ENCODE assay signal across 2 cellular contexts in genomic region chr15:63107895-63108546, GRCh38.
TF ChIP-seq lines count a peak whose summit lies in the region.

No MANE protein-coding gene starts in this region.

TF ChIP-seq in A549, 52 proteins besides CTCF, POLR2A, EP300 and RAD21 (continues in another document):
- TF ChIP-seq HOXB5 (CRISPR knock-in tag; IDR thresholded peaks at IDR 0.05) = peak; percentile 82; the same call in 1 of the 2 replicates
- TF ChIP-seq, protein P1, sequence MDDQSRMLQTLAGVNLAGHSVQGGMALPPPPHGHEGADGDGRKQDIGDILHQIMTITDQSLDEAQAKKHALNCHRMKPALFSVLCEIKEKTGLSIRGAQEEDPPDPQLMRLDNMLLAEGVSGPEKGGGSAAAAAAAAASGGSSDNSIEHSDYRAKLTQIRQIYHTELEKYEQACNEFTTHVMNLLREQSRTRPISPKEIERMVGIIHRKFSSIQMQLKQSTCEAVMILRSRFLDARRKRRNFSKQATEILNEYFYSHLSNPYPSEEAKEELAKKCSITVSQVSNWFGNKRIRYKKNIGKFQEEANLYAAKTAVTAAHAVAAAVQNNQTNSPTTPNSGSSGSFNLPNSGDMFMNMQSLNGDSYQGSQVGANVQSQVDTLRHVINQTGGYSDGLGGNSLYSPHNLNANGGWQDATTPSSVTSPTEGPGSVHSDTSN (IDR thresholded peaks at IDR 0.05) = peak; percentile 88
- TF ChIP-seq, protein P2, sequence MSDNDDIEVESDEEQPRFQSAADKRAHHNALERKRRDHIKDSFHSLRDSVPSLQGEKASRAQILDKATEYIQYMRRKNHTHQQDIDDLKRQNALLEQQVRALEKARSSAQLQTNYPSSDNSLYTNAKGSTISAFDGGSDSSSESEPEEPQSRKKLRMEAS (IDR thresholded peaks at IDR 0.05) = peak; percentile 91
- TF ChIP-seq HOXB13 (CRISPR knock-in tag; IDR thresholded peaks at IDR 0.05; ENCODE audit: low read depth) = peak; percentile 92; the same call in 1 of the 2 replicates
- no peak for TF ChIP-seq ZNF302 (CRISPR knock-in tag; IDR thresholded peaks at IDR 0.05)
- no peak for TF ChIP-seq POLR2AphosphoS2 (conservative IDR thresholded peaks at IDR 0.05; ENCODE audit: low read length)
- TF ChIP-seq TFCP2L1 (CRISPR knock-in tag; IDR thresholded peaks at IDR 0.05) = no peak
- TF ChIP-seq MAZ (IDR thresholded peaks at IDR 0.05; ENCODE audit: borderline replicate concordance, low read depth, low read length) = no peak
- no peak for TF ChIP-seq CHD4 (IDR thresholded peaks at IDR 0.05; ENCODE audit: borderline replicate concordance)
- TF ChIP-seq NFE2L2 (conservative IDR thresholded peaks at IDR 0.05; ENCODE audit: low read length) = no peak
- TF ChIP-seq EHMT2 (IDR thresholded peaks at IDR 0.05; ENCODE audit: low read depth) = no peak
- TF ChIP-seq ELK1 (IDR thresholded peaks at IDR 0.05; ENCODE audit: low read depth, low read length) = no peak
- TF ChIP-seq FOSL2 (IDR thresholded peaks at IDR 0.05) = peak; percentile 93
- peak; percentile 96 for TF ChIP-seq FOSL2 (CRISPR knock-in tag; IDR thresholded peaks at IDR 0.05)
- TF ChIP-seq FOSB (CRISPR knock-in tag; IDR thresholded peaks at IDR 0.05) = no peak
- TF ChIP-seq ATOH8 (CRISPR knock-in tag; IDR thresholded peaks at IDR 0.05; ENCODE audit: low read depth) = peak; percentile 74
- no peak for TF ChIP-seq CBX2 (IDR thresholded peaks at IDR 0.05; ENCODE audit: borderline replicate concordance, low read depth)
- TF ChIP-seq RARB (CRISPR knock-in tag; IDR thresholded peaks at IDR 0.05) = peak; percentile 94
- no peak for TF ChIP-seq RCOR1 (IDR thresholded peaks at IDR 0.05; ENCODE audit: low read depth, low read length)
- TF ChIP-seq NPAS2 (CRISPR knock-in tag; IDR thresholded peaks at IDR 0.05; ENCODE audit: borderline replicate concordance) = no peak
- TF ChIP-seq JUN (IDR thresholded peaks at IDR 0.05) = peak; percentile 99 to 100
- no peak for TF ChIP-seq KDM5A (IDR thresholded peaks at IDR 0.05)
- peak; percentile 99 for TF ChIP-seq BCL3 (IDR thresholded peaks at IDR 0.05)
- no peak for TF ChIP-seq CBX8 (IDR thresholded peaks at IDR 0.05)
- TF ChIP-seq, protein P3, sequence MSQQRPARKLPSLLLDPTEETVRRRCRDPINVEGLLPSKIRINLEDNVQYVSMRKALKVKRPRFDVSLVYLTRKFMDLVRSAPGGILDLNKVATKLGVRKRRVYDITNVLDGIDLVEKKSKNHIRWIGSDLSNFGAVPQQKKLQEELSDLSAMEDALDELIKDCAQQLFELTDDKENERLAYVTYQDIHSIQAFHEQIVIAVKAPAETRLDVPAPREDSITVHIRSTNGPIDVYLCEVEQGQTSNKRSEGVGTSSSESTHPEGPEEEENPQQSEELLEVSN (IDR thresholded peaks at IDR 0.05; ENCODE audit: borderline replicate concordance, low read depth) = no peak
- no peak for TF ChIP-seq HOXA7 (CRISPR knock-in tag; IDR thresholded peaks at IDR 0.05)
- no peak for TF ChIP-seq RNF2 (IDR thresholded peaks at IDR 0.05; ENCODE audit: borderline replicate concordance, low read depth)
- TF ChIP-seq JUNB (IDR thresholded peaks at IDR 0.05) = peak; percentile 98
- no peak for TF ChIP-seq BHLHE40 (IDR thresholded peaks at IDR 0.05; ENCODE audit: low read depth, low read length)
- TF ChIP-seq MAFK (IDR thresholded peaks at IDR 0.05; ENCODE audit: partially characterized antibody) = peak; percentile 8
- peak; percentile 99 for TF ChIP-seq GATA3 (IDR thresholded peaks at IDR 0.05; ENCODE audit: borderline replicate concordance)
- TF ChIP-seq HEYL (CRISPR knock-in tag; IDR thresholded peaks at IDR 0.05) = no peak
- TF ChIP-seq USF2 (IDR thresholded peaks at IDR 0.05) = no peak; the same call in 1 of the 2 replicates
- TF ChIP-seq PHF8 (IDR thresholded peaks at IDR 0.05; ENCODE audit: borderline replicate concordance, low read depth) = no peak
- TF ChIP-seq SMC3 (IDR thresholded peaks at IDR 0.05) = peak; percentile 58
- peak; percentile 88 to 95 for TF ChIP-seq CEBPB (IDR thresholded peaks at IDR 0.05)
- TF ChIP-seq MYC (IDR thresholded peaks at IDR 0.05; ENCODE audit: borderline replicate concordance, low read length) = no peak

TF ChIP-seq in IMR-90, 13 proteins besides CTCF, POLR2A, EP300 and RAD21:
- TF ChIP-seq RFX5 (IDR thresholded peaks at IDR 0.05; ENCODE audit: low read depth, low read length) (no peak), CHD1 (IDR thresholded peaks at IDR 0.05; ENCODE audit: low read depth, low read length) (no peak), MAFK (IDR thresholded peaks at IDR 0.05; ENCODE audit: low read depth, low read length) (no peak), MAZ (IDR thresholded peaks at IDR 0.05; ENCODE audit: borderline replicate concordance, low read depth, low read length) (no peak), BHLHE40 (IDR thresholded peaks at IDR 0.05; ENCODE audit: low read depth, low read length) (peak; percentile 82), USF2 (IDR thresholded peaks at IDR 0.05; ENCODE audit: low read depth, low read length) (no peak), MXI1 (IDR thresholded peaks at IDR 0.05; ENCODE audit: borderline replicate concordance, low read depth, low read length) (0 out of 2 replicates have a peak, but pooled peaks have one; percentile 17), CEBPB (IDR thresholded peaks at IDR 0.05; ENCODE audit: low read depth, low read length) (peak; percentile 95), FOS (IDR thresholded peaks at IDR 0.05; ENCODE audit: low read depth, low read length) (peak; percentile 79), ELK1 (IDR thresholded peaks at IDR 0.05; ENCODE audit: borderline replicate concordance, low read depth, low read length) (no peak), NFE2L2 (IDR thresholded peaks at IDR 0.05; ENCODE audit: low read depth, low read length) (peak; percentile 41; the same call in 1 of the 2 replicates), RCOR1 (IDR thresholded peaks at IDR 0.05; ENCODE audit: insufficient replicate concordance, low read length) (peak; percentile 7), SMC3 (IDR thresholded peaks at IDR 0.05; ENCODE audit: low read depth, low read length) (no peak; the same call in 1 of the 2 replicates)
